In the genomic region with DNA sequence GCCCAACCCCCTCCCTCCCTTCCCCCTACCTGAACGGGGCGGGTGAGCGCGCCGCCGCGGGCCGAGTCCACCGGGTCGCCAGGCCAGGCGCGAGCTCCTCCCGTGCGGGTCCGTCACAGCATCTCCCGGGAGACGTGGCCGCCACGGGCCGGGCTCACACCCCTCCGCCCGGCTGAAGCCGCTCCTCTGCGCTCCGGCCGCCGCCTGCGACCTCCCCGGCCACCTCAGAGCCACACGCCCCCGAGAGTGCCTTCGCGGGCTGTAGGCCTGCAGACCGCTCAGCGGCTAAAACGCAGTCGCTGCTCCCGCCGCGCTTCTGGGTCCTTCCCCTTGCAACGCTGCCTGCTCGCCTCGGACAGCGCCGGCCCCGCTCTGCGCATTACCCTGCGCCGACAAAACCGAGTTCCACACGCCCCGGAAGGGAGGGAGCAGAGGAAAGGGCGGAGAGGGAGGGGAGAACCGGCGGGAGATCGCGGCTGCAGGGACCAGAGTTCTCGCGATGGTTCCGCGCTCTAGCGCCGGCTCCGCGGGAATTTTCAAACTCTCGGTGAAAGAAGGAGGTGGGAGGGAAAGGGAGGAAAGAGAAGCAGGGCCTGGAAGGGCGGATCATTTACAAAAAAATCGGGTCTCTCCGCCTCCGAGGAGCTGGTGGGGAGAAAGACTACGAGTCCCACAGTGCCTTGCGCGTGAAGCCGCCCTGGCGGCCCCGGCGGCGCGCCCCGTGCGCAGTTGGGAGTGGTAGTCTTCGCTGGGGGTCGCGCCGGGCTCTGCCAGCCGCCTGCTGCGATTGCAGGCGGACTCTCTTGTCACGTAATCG, we compare ENCODE assay signal across 7 cellular contexts. TPM values are rescaled to one million over a fixed set of nuclear protein-coding genes. Genes with fewer than 3 reads are reported as not detected.
A peak's percentile ranks its signal among the peaks of the same experiment; 100 is the strongest.
DNase-seq lines count a peak whose midpoint lies in the region; ATAC-seq and TF ChIP-seq lines count a peak whose summit lies in the region.

AHCTF1 (minus strand) TSS at position 400 of the 817 bp plus-strand sequence. CDS start 13,578 bp downstream, outside the sequence.

- TF ChIP-seq CTCF in hepatocyte (IDR thresholded peaks at IDR 0.05; ENCODE audit: poor library complexity) = no peak

- H2AFZ ChIP-seq in hepatocyte = peak within 1 kb of the TSS; percentile 89

- ATAC-seq in GM18508 (IDR thresholded peaks at IDR 0.05; ENCODE audit: insufficient read depth, unreplicated experiment) (peak; percentile 79), HG03025 (IDR thresholded peaks at IDR 0.05; ENCODE audit: low FRiP score, unreplicated experiment) (peak; percentile 88)

- H4K20me1 ChIP-seq in hepatocyte (ENCODE audit: insufficient read depth, poor library complexity, severe bottlenecking) = peaks cover 29% of the 10 kb centered on the region

- DNase-seq in NCI-H2081 (lab: John Stamatoyannopoulos, UW) = peak; percentile 98 to 99
- DNase-seq in T1000 (lab: John Stamatoyannopoulos, UW) = peak; percentile 98
- peak; percentile 99 for DNase-seq in astrocyte of the hippocampus (ENCODE audit: low read depth, low spot score)
- peak; percentile 99 for DNase-seq in hepatocyte (ENCODE audit: low spot score)
- peak; percentile 98 for DNase-seq in retina

- no peaks in the 10 kb centered on the region for H3K27me3 ChIP-seq in hepatocyte

- H3K4me3 ChIP-seq in hepatocyte = peak within 1 kb of the TSS; percentile 88

- WGBS in hepatocyte (ENCODE audit: low lambda C conversion rate, missing lambda C conversion rate) = under 1% methylated on average over 80 of the region's 90 CpGs

- peaks cover 8% of the 10 kb centered on the region for H3K4me1 ChIP-seq in hepatocyte (ENCODE audit: insufficient read depth)

- no peaks in the 10 kb centered on the region for H3K9me2 ChIP-seq in hepatocyte (replicated peaks; ENCODE audit: insufficient read depth)

- H3K4me2 ChIP-seq in hepatocyte = peak within 1 kb of the TSS; percentile 84

- peak within 1 kb of the TSS; percentile 97 for H3K27ac ChIP-seq in hepatocyte

- H3K79me2 ChIP-seq in hepatocyte = peaks cover 39% of the 10 kb centered on the region

- no peaks in the 10 kb centered on the region for H3K9me3 ChIP-seq in hepatocyte (ENCODE audit: low read depth)

- no peaks in the 10 kb centered on the region for H3K36me3 ChIP-seq in hepatocyte (replicated peaks; ENCODE audit: insufficient read depth, low read depth)

RNA-seq across cellular contexts. Expression of gene AHCTF1, which starts in this region (rescaled TPM):
- 36.3 and 36.4 TPM in 2 replicates for total RNA-seq in hepatocyte
- 9.7 and 10.8 TPM in 2 replicates for polyA plus RNA-seq in hepatocyte

Comparison
In these comparisons a context has a peak if more than half of its experiments do, and no peak if none do; other contexts are left out.
1. Peak in every context shown above with its lines: DNase-seq, ATAC-seq, H3K4me3 ChIP-seq and H3K27ac ChIP-seq.